Comparison of ENCODE assay signal across 8 cellular contexts in genomic region chr13:43054803-43055802, GRCh38. TPM values are rescaled to one million over a fixed set of nuclear protein-coding genes. Genes with fewer than 3 reads are reported as not detected.
DNase-seq lines count a peak whose midpoint lies in the region; ATAC-seq and TF ChIP-seq lines count a peak whose summit lies in the region.

No MANE protein-coding gene starts in this region.

- ATAC-seq in left cardiac atrium (peak; percentile 60 to 81), GM19395 (IDR thresholded peaks at IDR 0.05; ENCODE audit: unreplicated experiment) (no peak)

- no peak overlapping the region for H3K4me3 Mint-ChIP-seq in activated naive CD4-positive, alpha-beta T cell treated with anti-CD3 and anti-CD28 coated beads for 36 hours

- peaks cover 33% of the 10 kb centered on the region for H3K4me1 Mint-ChIP-seq in activated naive CD4-positive, alpha-beta T cell treated with anti-CD3 and anti-CD28 coated beads for 36 hours (ENCODE audit: low read depth)

- H3K36me3 Mint-ChIP-seq in activated naive CD4-positive, alpha-beta T cell treated with anti-CD3 and anti-CD28 coated beads for 36 hours (ENCODE audit: low read depth) = peaks cover 11% of the 10 kb centered on the region

- H3K27me3 Mint-ChIP-seq in activated naive CD4-positive, alpha-beta T cell treated with anti-CD3 and anti-CD28 coated beads for 36 hours (ENCODE audit: low read depth) = no peaks in the 10 kb centered on the region

- TF ChIP-seq CTCF in GM12875 (IDR thresholded peaks at IDR 0.05; ENCODE audit: borderline replicate concordance, insufficient read depth, low read depth, low read length) = no peak

- H3K4me3 ChIP-seq in GM12875 (ENCODE audit: low read depth, low read length) = peak overlapping the region; percentile 39

- no peaks in the 10 kb centered on the region for H3K9me3 Mint-ChIP-seq in activated naive CD4-positive, alpha-beta T cell treated with anti-CD3 and anti-CD28 coated beads for 36 hours

- no peak overlapping the region for H3K27ac Mint-ChIP-seq in activated naive CD4-positive, alpha-beta T cell treated with anti-CD3 and anti-CD28 coated beads for 36 hours

- peak; percentile 60 for DNase-seq in HT1080 (ENCODE audit: low read depth)
- peak; percentile 38 for DNase-seq in activated naive CD4-positive, alpha-beta T cell treated with anti-CD3 and anti-CD28 coated beads for 36 hours
- peak; percentile 36 for DNase-seq in left cardiac atrium
- peak; percentile 81 for DNase-seq in renal cortical epithelial cell (ENCODE audit: low read depth)
- DNase-seq in effector CD8-positive, alpha-beta T cell (lab: John Stamatoyannopoulos, UW) = no peak
- no peak for DNase-seq in hippocampal formation (lab: John Stamatoyannopoulos, UW)

- intact Hi-C loops in activated naive CD4-positive, alpha-beta T cell treated with anti-CD3 and anti-CD28 coated beads for 36 hours (cut with micrococcal nuclease) = loop anchor here (1.0 to 5.0 kb wide), 4 partner anchors 10 to 742 kb away; partner anchors contain the start of genes DNAJC15 and EPSTI1
- intact Hi-C loops in left cardiac atrium (cut with DNase I) = no loop called here

- CTCF ChIA-PET in activated naive CD4-positive, alpha-beta T cell treated with anti-CD3 and anti-CD28 coated beads for 36 hours (lab: Charles Lee) = interaction anchor here (0.6 to 0.9 kb wide), 2 partner anchors 85 to 212 kb away, joined by 3 to 4 read pairs; no protein-coding TSS in a partner anchor

RNA-seq across cellular contexts. Expression of gene DNAJC15, which starts 31.7 kb away (rescaled TPM):
- total RNA-seq in HT1080 (2014; rRNA removed; shearing (Covaris generic)) = 27.5 and 36.1 TPM in 2 replicates
- 15.7 and 25.0 TPM in 2 replicates for polyA plus RNA-seq in HT1080 (2015; cell fraction: cytosol; rRNA removed)
- 7.2 and 7.7 TPM in 2 replicates for polyA plus RNA-seq in HT1080 (2015; cell fraction: nucleus; rRNA removed)
- 10 to 100 TPM; 14.5 to 16.8 TPM for total RNA-seq in activated naive CD4-positive, alpha-beta T cell treated with anti-CD3 and anti-CD28 coated beads for 36 hours
- total RNA-seq in left cardiac atrium (10 to 100 TPM; 21.8 to 24.4 TPM), renal cortical epithelial cell (8.2 and 23.7 TPM in 2 replicates)

Comparison
In these comparisons a context has a peak if more than half of its experiments do, and no peak if none do; other contexts are left out.
1. DNase-seq: peak in HT1080 (single experiment), activated naive CD4-positive, alpha-beta T cell treated with anti-CD3 and anti-CD28 coated beads for 36 hours (single experiment), left cardiac atrium (single experiment) and renal cortical epithelial cell (single experiment); none in effector CD8-positive, alpha-beta T cell (single experiment) and hippocampal formation (0 of 2).